ENCODE assay signal across 20 cellular contexts in the genomic region with DNA sequence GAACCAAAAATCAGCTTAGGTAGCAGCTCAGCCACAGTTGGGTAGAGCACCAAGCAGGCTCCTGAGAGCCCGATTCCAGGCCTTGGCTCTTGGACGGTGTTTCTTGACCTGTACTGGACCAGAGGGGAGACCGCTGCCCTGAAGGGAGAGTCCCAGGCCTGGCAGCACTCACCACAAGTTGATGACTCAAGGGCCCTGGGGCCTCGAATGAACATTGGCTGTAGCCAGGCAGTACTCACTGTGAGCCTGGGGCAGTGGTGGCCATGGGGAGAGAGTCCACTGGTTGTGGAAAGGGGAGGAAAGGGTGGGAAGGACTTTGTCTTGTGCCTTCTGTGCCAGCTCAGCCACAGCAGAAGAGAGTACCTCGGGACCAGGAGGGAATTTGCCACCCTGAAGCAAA.
DNase-seq lines count a peak whose midpoint lies in the region; TF ChIP-seq lines count a peak whose summit lies in the region.
"Had no signal": no experiment of that assay in that cellular context is flagged by ENCODE, and none has a peak within 500 bp of the region (broad histone marks: within the 10 kb centered on the region; RNA-seq: fewer than 3 reads in every experiment).

No MANE protein-coding gene starts in this region.

- peak overlapping the region; percentile 26 for H2BK12ac ChIP-seq in neuronal stem cell (ENCODE audit: low read length)

- peak overlapping the region; percentile 10 for H2BK5ac ChIP-seq in neuronal stem cell (ENCODE audit: low read length)

- no peaks in the 10 kb centered on the region for H3K79me1 ChIP-seq in neuronal stem cell (ENCODE audit: low read depth, low read length)

- no peaks in the 10 kb centered on the region for H3K9me3 ChIP-seq in neuronal stem cell (replicated peaks in 1 of 2; ENCODE audit: control insufficient read depth in 2 of 2, insufficient read depth in 1 of 2, low read depth in 1 of 2, low read length in 2 of 2)
- no peaks in the 10 kb centered on the region for H3K9me3 ChIP-seq in smooth muscle cell (replicated peaks; ENCODE audit: low read depth)
- H3K9me3 ChIP-seq in Peyer's patch, result no peaks in the 10 kb centered on the region

- H3K14ac ChIP-seq in neuronal stem cell (ENCODE audit: low read length), result no peak overlapping the region

- H2AFZ ChIP-seq in neuronal stem cell (ENCODE audit: low read length), result no peak overlapping the region
- H2AFZ ChIP-seq in smooth muscle cell (ENCODE audit: low read depth), result no peak overlapping the region

- no peak for TF ChIP-seq CTCF in brain microvascular endothelial cell (IDR thresholded peaks at IDR 0.05; ENCODE audit: low read depth, low read length, missing control alignments)
- TF ChIP-seq CTCF in smooth muscle cell (IDR thresholded peaks at IDR 0.05; ENCODE audit: borderline replicate concordance, insufficient read depth, poor library complexity, severe bottlenecking), result no peak
- no peak for TF ChIP-seq CTCF in Peyer's patch (IDR thresholded peaks at IDR 0.05)

- no peak overlapping the region for H3K4me3 ChIP-seq in brain microvascular endothelial cell (ENCODE audit: low read depth, low read length)
- peak overlapping the region in 1 of 2 donors; percentile 48 for H3K4me3 ChIP-seq in neuronal stem cell (ENCODE audit: low read length in 2 of 2)
- H3K4me3 ChIP-seq in smooth muscle cell, result no peak overlapping the region
- no peak overlapping the region for H3K4me3 ChIP-seq in Peyer's patch
- H3K4me3 ChIP-seq: SK-N-MC had no signal

- H4K8ac ChIP-seq in neuronal stem cell (ENCODE audit: low read depth, low read length), result no peak overlapping the region

- H3K36me3 ChIP-seq in brain microvascular endothelial cell (replicated peaks) (no peaks in the 10 kb centered on the region), neuronal stem cell (replicated peaks in 1 of 2; ENCODE audit: control insufficient read depth in 2 of 2, insufficient read depth in 2 of 2, low read length in 2 of 2) (no peaks in the 10 kb centered on the region), smooth muscle cell (ENCODE audit: low read depth) (no peaks in the 10 kb centered on the region), Peyer's patch (no peaks in the 10 kb centered on the region)

- no peak overlapping the region for H3K4me2 ChIP-seq in neuronal stem cell (ENCODE audit: insufficient read depth, low read length, poor library complexity, severe bottlenecking)
- H3K4me2 ChIP-seq in smooth muscle cell, result no peak overlapping the region

- H2BK120ac ChIP-seq in neuronal stem cell (ENCODE audit: low read depth, low read length), result no peak overlapping the region

- peak overlapping the region; percentile 88 for H3K18ac ChIP-seq in neuronal stem cell (ENCODE audit: low read length)

- H2BK15ac ChIP-seq in neuronal stem cell (ENCODE audit: low read length), result peak overlapping the region; percentile 49

- H3K79me2 ChIP-seq in smooth muscle cell (ENCODE audit: low read depth), result no peaks in the 10 kb centered on the region

- no peaks in the 10 kb centered on the region for H3K27me3 ChIP-seq in brain microvascular endothelial cell (replicated peaks)
- no peaks in the 10 kb centered on the region for H3K27me3 ChIP-seq in neuronal stem cell (ENCODE audit: control insufficient read depth in 3 of 3, insufficient read depth in 3 of 3, low read depth in 1 of 3, low read length in 3 of 3)
- H3K27me3 ChIP-seq in smooth muscle cell (ENCODE audit: low read depth), result no peaks in the 10 kb centered on the region
- H3K27me3 ChIP-seq in Peyer's patch, result no peaks in the 10 kb centered on the region

- H3F3A ChIP-seq in smooth muscle cell (ENCODE audit: low read depth), result no peaks in the 10 kb centered on the region

- H2AK5ac ChIP-seq in neuronal stem cell (ENCODE audit: low read depth, low read length), result no peak overlapping the region

- no peak overlapping the region for H3K4ac ChIP-seq in neuronal stem cell (ENCODE audit: low read length)

- WGBS in neuronal stem cell (ENCODE audit: extremely low coverage in 2 of 2, insufficient read length in 2 of 2, insufficient replicate concordance in 1 of 2), 2 donors, result no CpG with 5 or more reads among the region's 5 CpGs
- WGBS in smooth muscle cell (ENCODE audit: low lambda C conversion rate), result 84% methylated on average over 5 of the region's 5 CpGs

- no peak overlapping the region for H4K91ac ChIP-seq in neuronal stem cell (ENCODE audit: low read depth, low read length, poor library complexity)

- DNase-seq in EL, result peak; percentile 62
- peak; percentile 90 for DNase-seq in M059J (ENCODE audit: low read depth)
- peak; percentile 11 for DNase-seq in brain microvascular endothelial cell
- no peak for DNase-seq in neuronal stem cell (ENCODE audit: low spot score)
- DNase-seq in smooth muscle cell (lab: John Stamatoyannopoulos, UW; ENCODE audit: unreplicated experiment), result no peak
- no peak for DNase-seq in Peyer's patch
- no peak for DNase-seq in C1 segment of cervical spinal cord (lab: John Stamatoyannopoulos, UW)
- no peak for DNase-seq in HT-29 (ENCODE audit: low spot score)
- DNase-seq: activated CD4-positive, alpha-beta T cell treated with anti-CD3 and anti-CD28 coated beads for 48 hours; activated naive CD4-positive, alpha-beta T cell treated with anti-CD3 and anti-CD28 coated beads, Interleukin-2, amount 50 U/mL, for 16 hours; CD8-positive, alpha-beta memory T cell; DND-41; foreskin fibroblast; HCEC 1CT; KG1; left colon; NCI-H1092 treated with DMSO at 0.1 percent for 48 hours; NCI-H2107; NCI-H526 had no signal

- TF ChIP-seq POLR2A in Peyer's patch (IDR thresholded peaks at IDR 0.05), result no peak

- H3K9ac ChIP-seq in neuronal stem cell (ENCODE audit: low read depth, low read length, poor library complexity), result no peak overlapping the region
- no peak overlapping the region for H3K9ac ChIP-seq in smooth muscle cell (ENCODE audit: low read depth)

- H4K20me1 ChIP-seq in smooth muscle cell (ENCODE audit: low read depth), result no peaks in the 10 kb centered on the region

- H3K23ac ChIP-seq in neuronal stem cell (ENCODE audit: low read depth, low read length, poor library complexity), result peak overlapping the region; percentile 81

- H3K27ac ChIP-seq in brain microvascular endothelial cell (no peak overlapping the region), neuronal stem cell (replicated peaks; ENCODE audit: low read length) (no peak overlapping the region), smooth muscle cell (ENCODE audit: low read depth) (no peak overlapping the region), Peyer's patch (no peak overlapping the region)
- H3K27ac ChIP-seq: SK-N-MC had no signal

- in situ Hi-C loops in brain microvascular endothelial cell (cut with HindIII; ENCODE audit: low pct_ligation_motif_present, low sequenced_read_pairs), result no loop called here

- peaks cover 0 to 3% of the 10 kb centered on the region in 2 donors for H3K4me1 ChIP-seq in neuronal stem cell (ENCODE audit: control insufficient read depth in 2 of 2, insufficient read depth in 1 of 2, low read depth in 1 of 2, low read length in 2 of 2)
- no peaks in the 10 kb centered on the region for H3K4me1 ChIP-seq in smooth muscle cell (ENCODE audit: low read depth)
- no peaks in the 10 kb centered on the region for H3K4me1 ChIP-seq in Peyer's patch

Comparison
In these comparisons a context has a peak if more than half of its experiments do, and no peak if none do; other contexts are left out.
1. DNase-seq: peak in EL (single experiment), M059J (single experiment) and brain microvascular endothelial cell (single experiment); none in neuronal stem cell (single experiment), smooth muscle cell (single experiment), Peyer's patch (0 of 3), C1 segment of cervical spinal cord (0 of 14) and HT-29 (single experiment).